Comparison of ENCODE assay signal across 8 cellular contexts in genomic region chr13:39942901-39943273, GRCh38.
DNase-seq lines count a peak whose midpoint lies in the region; ATAC-seq and TF ChIP-seq lines count a peak whose summit lies in the region.

No MANE protein-coding gene starts in this region.

- POLR2A ChIA-PET in Panc1 (lab: Charles Lee), result no interaction called here

- CTCF ChIA-PET in Panc1 (lab: Charles Lee), result interaction anchor here (0.5 kb wide), 1 partner anchor 741 kb away, joined by 3 read pairs; no protein-coding TSS in a partner anchor

- H3K27ac ChIP-seq in HL-60 (replicated peaks) (no peak overlapping the region), Panc1 (ENCODE audit: low read length) (no peak overlapping the region), suprapubic skin (no peak overlapping the region)

- no peak overlapping the region for H3K4me3 ChIP-seq in HL-60 (replicated peaks; ENCODE audit: insufficient read depth, low read length)
- H3K4me3 ChIP-seq in Panc1 (ENCODE audit: low read depth in 2 of 2, low read length in 2 of 2), result no peak overlapping the region
- H3K4me3 ChIP-seq in suprapubic skin, result no peak overlapping the region

- no peak for TF ChIP-seq EP300 in suprapubic skin (IDR thresholded peaks at IDR 0.05)

- 28% methylated on average over 8 of the region's 8 CpGs for WGBS in suprapubic skin

- no peaks in the 10 kb centered on the region for H3K9me3 Mint-ChIP-seq in activated T-cell treated with anti-CD3 and anti-CD28 coated beads, Interleukin-2, amount 50 U/mL, for 4 hours

- no peaks in the 10 kb centered on the region for H3K36me3 Mint-ChIP-seq in activated T-cell treated with anti-CD3 and anti-CD28 coated beads, Interleukin-2, amount 50 U/mL, for 4 hours (ENCODE audit: insufficient read depth)

- H3K27me3 ChIP-seq in HL-60 (ENCODE audit: insufficient read depth, poor library complexity, severe bottlenecking) (peaks cover 4% of the 10 kb centered on the region), Panc1 (ENCODE audit: control insufficient read depth, insufficient read depth, low read length) (no peaks in the 10 kb centered on the region), suprapubic skin (no peaks in the 10 kb centered on the region)

- H3K4me1 ChIP-seq in Panc1 (ENCODE audit: control insufficient read depth, insufficient read depth, low read length), result no peaks in the 10 kb centered on the region
- peaks cover 6% of the 10 kb centered on the region for H3K4me1 ChIP-seq in suprapubic skin

- no peaks in the 10 kb centered on the region for H3K9me3 ChIP-seq in Panc1 (ENCODE audit: control insufficient read depth, insufficient read depth, low read depth, low read length)
- H3K9me3 ChIP-seq in suprapubic skin, result no peaks in the 10 kb centered on the region

- ATAC-seq in GM21381 (IDR thresholded peaks at IDR 0.05; ENCODE audit: unreplicated experiment) (peak; percentile 91), Panc1 (peak; percentile 91)
- peak; percentile 98 to 99 for ATAC-seq in activated T-cell treated with anti-CD3 and anti-CD28 coated beads, Interleukin-2, amount 50 U/mL, for 4 hours

- H3K36me3 ChIP-seq in Panc1 (ENCODE audit: control insufficient read depth, insufficient read depth, low read length), result no peaks in the 10 kb centered on the region
- no peaks in the 10 kb centered on the region for H3K36me3 ChIP-seq in suprapubic skin

- TF ChIP-seq POLR2A in suprapubic skin (IDR thresholded peaks at IDR 0.05), result no peak

- peaks cover 6% of the 10 kb centered on the region for H3K4me1 Mint-ChIP-seq in activated T-cell treated with anti-CD3 and anti-CD28 coated beads, Interleukin-2, amount 50 U/mL, for 4 hours (ENCODE audit: low read depth)

- intact Hi-C loops in Panc1 (cut with micrococcal nuclease; ENCODE audit: unreplicated experiment), result no loop called here

- H3K4me3 Mint-ChIP-seq in activated T-cell treated with anti-CD3 and anti-CD28 coated beads, Interleukin-2, amount 50 U/mL, for 4 hours, result no peak overlapping the region

- BruUV-seq in Panc1 (replicated peaks; lab: Mats Ljungman, UMichigan), result no TSS peak

- H3K27me3 Mint-ChIP-seq in activated T-cell treated with anti-CD3 and anti-CD28 coated beads, Interleukin-2, amount 50 U/mL, for 4 hours (ENCODE audit: low read depth), result no peaks in the 10 kb centered on the region

- in situ Hi-C loops in Panc1 (cut with HindIII; ENCODE audit: low pct_unique_long_range_greater_than_20kb, low sequenced_read_pairs), result no loop called here

- peak; percentile 35 for DNase-seq in DMS153 treated with DMSO at 0.1 percent for 48 hours (lab: John Stamatoyannopoulos, UW; ENCODE audit: unreplicated experiment)
- DNase-seq in HL-60 (ENCODE audit: low read depth in 1 of 2, low spot score in 1 of 2), result peak; percentile 8 to 72
- peak; percentile 55 for DNase-seq in Panc1 (ENCODE audit: low read depth, low spot score)
- DNase-seq in activated T-cell treated with anti-CD3 and anti-CD28 coated beads, Interleukin-2, amount 50 U/mL, for 4 hours, result peak; percentile 65
- DNase-seq in fibroblast of peridontal ligament (ENCODE audit: extremely low read depth), result peak; percentile 60
- peak; percentile 6 for DNase-seq in occipital lobe (lab: John Stamatoyannopoulos, UW)
- peak; percentile 75 to 87 for DNase-seq in suprapubic skin (ENCODE audit: low spot score in 2 of 2)

- TF ChIP-seq CTCF in HL-60 (IDR thresholded peaks at IDR 0.05; ENCODE audit: insufficient read depth, low read length) (peak; percentile 99), Panc1 (IDR thresholded peaks at IDR 0.05) (peak; percentile 87), suprapubic skin (IDR thresholded peaks at IDR 0.05) (peak; percentile 84 to 90)

Comparison
In these comparisons a context has a peak if more than half of its experiments do, and no peak if none do; other contexts are left out.
1. DNase-seq: peak in every context shown above with its lines; median percentile 81 in suprapubic skin; 65 in activated T-cell treated with anti-CD3 and anti-CD28 coated beads, Interleukin-2, amount 50 U/mL, for 4 hours; 60 in fibroblast of peridontal ligament; 55 in Panc1; 40 in HL-60; 35 in DMS153 treated with DMSO at 0.1 percent for 48 hours; 6 in occipital lobe.